8 cellular contexts compared by ENCODE assay signal in genomic region chr12:11981174-11981733, GRCh38.
DNase-seq lines count a peak whose midpoint lies in the region; ATAC-seq and TF ChIP-seq lines count a peak whose summit lies in the region.

No MANE protein-coding gene starts in this region.

- in situ Hi-C loops in KBM-7 (cut with MboI; ENCODE audit: low pct_unique_long_range_greater_than_20kb, low sequenced_read_pairs) = no loop called here

- POLR2A ChIA-PET in CD8-positive, alpha-beta memory T cell (lab: Charles Lee) = interaction anchor here (0.5 to 1.3 kb wide), 5 partner anchors 9 to 744 kb away, joined by 3 to 10 read pairs (median 3); no protein-coding TSS in a partner anchor

- H3K27me3 Mint-ChIP-seq in CD8-positive, alpha-beta memory T cell = no peaks in the 10 kb centered on the region
- H3K27me3 Mint-ChIP-seq in endothelial cell (ENCODE audit: unreplicated experiment) = no peaks in the 10 kb centered on the region

- H3K36me3 ChIP-seq in CD8-positive, alpha-beta memory T cell (ENCODE audit: insufficient read depth, low read length) = no peaks in the 10 kb centered on the region

- H3K27me3 ChIP-seq in CD8-positive, alpha-beta memory T cell (ENCODE audit: insufficient read depth, low read length, poor library complexity, severe bottlenecking) = no peaks in the 10 kb centered on the region

- H3K4me1 Mint-ChIP-seq in CD8-positive, alpha-beta memory T cell = peaks cover 41 to 64% (median 62%) of the 10 kb centered on the region in 3 donors
- H3K4me1 Mint-ChIP-seq in endothelial cell (ENCODE audit: unreplicated experiment) = no peaks in the 10 kb centered on the region

- DNase-seq in CD8-positive, alpha-beta memory T cell = peak; percentile 3 to 88 (median 65)
- DNase-seq in KBM-7 (peak; percentile 53), activated T-helper 1 cell treated with Interleukin-2 at 50 U/mL for 16 hours (ENCODE audit: low read depth) (peak; percentile 9), endothelial cell (ENCODE audit: low spot score) (no peak), Right ventricle myocardium inferior (ENCODE audit: missing footprints) (no peak), NCI-H2227 (lab: John Stamatoyannopoulos, UW; ENCODE audit: unreplicated experiment) (no peak)
- peak; percentile 40 to 41 for DNase-seq in stimulated activated CD4-positive, alpha-beta T cell treated with anti-CD3 and anti-CD28 coated beads, Interleukin-2, amount 100 ng/mL, for 48 hours

- CTCF ChIA-PET in CD8-positive, alpha-beta memory T cell (lab: Charles Lee) = interaction anchor here (5.0 kb wide), 1 partner anchor 28 kb away, joined by 20 read pairs; no protein-coding TSS in a partner anchor

- peak; percentile 82 for ATAC-seq in GM21526 (IDR thresholded peaks at IDR 0.05; ENCODE audit: low FRiP score, unreplicated experiment)
- ATAC-seq in Right ventricle myocardium inferior = no peak

- intact Hi-C loops in Right ventricle myocardium inferior (cut with DNase I) = no loop called here

- H3K4me3 Mint-ChIP-seq in CD8-positive, alpha-beta memory T cell = peak overlapping the region; percentile 0 to 76 (median 58)
- H3K4me3 Mint-ChIP-seq in endothelial cell (ENCODE audit: unreplicated experiment) = no peak overlapping the region

- no peak for TF ChIP-seq CTCF in endothelial cell (IDR thresholded peaks at IDR 0.05; ENCODE audit: unreplicated experiment)

- H3K9me3 Mint-ChIP-seq in CD8-positive, alpha-beta memory T cell = peaks cover 0 to 3% (median 0%) of the 10 kb centered on the region in 5 donors
- H3K9me3 Mint-ChIP-seq in endothelial cell (ENCODE audit: unreplicated experiment) = no peaks in the 10 kb centered on the region

- peaks cover 32% of the 10 kb centered on the region for H3K4me1 ChIP-seq in CD8-positive, alpha-beta memory T cell (ENCODE audit: insufficient read depth, low read length)

- peak overlapping the region; percentile 55 to 99 (median 94) for H3K27ac Mint-ChIP-seq in CD8-positive, alpha-beta memory T cell
- no peak overlapping the region for H3K27ac Mint-ChIP-seq in endothelial cell (ENCODE audit: unreplicated experiment)

- peak overlapping the region; percentile 35 for H3K4me3 ChIP-seq in CD8-positive, alpha-beta memory T cell (ENCODE audit: low read length)

- peaks cover 0 to 3% (median 0%) of the 10 kb centered on the region in 3 donors for H3K36me3 Mint-ChIP-seq in CD8-positive, alpha-beta memory T cell
- no peaks in the 10 kb centered on the region for H3K36me3 Mint-ChIP-seq in endothelial cell (ENCODE audit: low read depth, unreplicated experiment)

- H3K9me3 ChIP-seq in CD8-positive, alpha-beta memory T cell (ENCODE audit: low read length) = no peaks in the 10 kb centered on the region

- H3K27ac ChIP-seq in CD8-positive, alpha-beta memory T cell (ENCODE audit: low read depth, low read length) = peak overlapping the region; percentile 49

Comparison
In these comparisons a context has a peak if more than half of its experiments do, and no peak if none do; other contexts are left out.
1. DNase-seq: peak in CD8-positive, alpha-beta memory T cell (5 of 5), KBM-7 (single experiment), activated T-helper 1 cell treated with Interleukin-2 at 50 U/mL for 16 hours (single experiment) and stimulated activated CD4-positive, alpha-beta T cell treated with anti-CD3 and anti-CD28 coated beads, Interleukin-2, amount 100 ng/mL, for 48 hours (2 of 2); none in endothelial cell (single experiment), Right ventricle myocardium inferior (single experiment) and NCI-H2227 (single experiment).